Comparison of ENCODE assay signal across 2 cellular contexts in the genomic region with DNA sequence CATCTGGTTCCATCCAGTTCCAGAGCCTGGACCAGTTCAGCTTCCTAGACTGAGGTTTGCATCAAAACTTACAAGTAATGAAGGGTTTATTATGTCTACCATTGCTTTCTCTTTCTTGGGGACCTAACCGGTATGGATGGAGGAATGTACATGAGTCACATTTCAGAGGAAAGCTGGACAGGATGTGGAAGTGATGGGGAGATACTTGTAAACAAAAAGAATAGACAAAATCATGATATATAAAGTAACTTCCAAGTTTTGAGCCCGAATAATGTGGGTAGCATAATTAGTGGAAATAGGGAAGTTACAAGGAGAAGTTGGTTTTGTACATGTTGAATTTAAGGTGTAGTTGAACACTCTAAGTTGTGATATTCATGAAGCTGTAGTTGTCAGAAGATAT.
TF ChIP-seq lines count a peak whose summit lies in the region.

No MANE protein-coding gene starts in this region.

TF ChIP-seq in IMR-90, 13 proteins besides CTCF, POLR2A, EP300 and RAD21:
- TF ChIP-seq BHLHE40 (IDR thresholded peaks at IDR 0.05; ENCODE audit: low read depth, low read length) (no peak), CEBPB (IDR thresholded peaks at IDR 0.05; ENCODE audit: low read depth, low read length) (no peak), MXI1 (IDR thresholded peaks at IDR 0.05; ENCODE audit: borderline replicate concordance, low read depth, low read length) (no peak), FOS (IDR thresholded peaks at IDR 0.05; ENCODE audit: low read depth, low read length) (peak; percentile 32; the same call in 1 of the 2 replicates), MAFK (IDR thresholded peaks at IDR 0.05; ENCODE audit: low read depth, low read length) (no peak), CHD1 (IDR thresholded peaks at IDR 0.05; ENCODE audit: low read depth, low read length) (no peak), NFE2L2 (IDR thresholded peaks at IDR 0.05; ENCODE audit: low read depth, low read length) (no peak), RCOR1 (IDR thresholded peaks at IDR 0.05; ENCODE audit: insufficient replicate concordance, low read length) (peak; percentile 59)

TF ChIP-seq in HEK293T, 16 proteins besides CTCF, POLR2A, EP300 and RAD21:
- TF ChIP-seq FOXK2 (IDR thresholded peaks at IDR 0.05) (no peak), TARDBP (IDR thresholded peaks at IDR 0.05) (no peak), L3MBTL2 (conservative IDR thresholded peaks at IDR 0.05) (no peak), FOXA1 (IDR thresholded peaks at IDR 0.05) (no peak), LEF1 (IDR thresholded peaks at IDR 0.05; ENCODE audit: borderline replicate concordance) (no peak), SP1 (IDR thresholded peaks at IDR 0.05) (no peak), BHLHE40 (IDR thresholded peaks at IDR 0.05; ENCODE audit: borderline replicate concordance) (no peak), ZNF384 (IDR thresholded peaks at IDR 0.05) (no peak), ARNT (IDR thresholded peaks at IDR 0.05) (no peak), FOXM1 (IDR thresholded peaks at IDR 0.05; ENCODE audit: borderline replicate concordance) (no peak)
- TF ChIP-seq, protein P1, sequence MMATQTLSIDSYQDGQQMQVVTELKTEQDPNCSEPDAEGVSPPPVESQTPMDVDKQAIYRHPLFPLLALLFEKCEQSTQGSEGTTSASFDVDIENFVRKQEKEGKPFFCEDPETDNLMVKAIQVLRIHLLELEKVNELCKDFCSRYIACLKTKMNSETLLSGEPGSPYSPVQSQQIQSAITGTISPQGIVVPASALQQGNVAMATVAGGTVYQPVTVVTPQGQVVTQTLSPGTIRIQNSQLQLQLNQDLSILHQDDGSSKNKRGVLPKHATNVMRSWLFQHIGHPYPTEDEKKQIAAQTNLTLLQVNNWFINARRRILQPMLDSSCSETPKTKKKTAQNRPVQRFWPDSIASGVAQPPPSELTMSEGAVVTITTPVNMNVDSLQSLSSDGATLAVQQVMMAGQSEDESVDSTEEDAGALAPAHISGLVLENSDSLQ (IDR thresholded peaks at IDR 0.05) = no peak
